Comparison of ENCODE assay signal across 7 cellular contexts in genomic region chr13:110108348-110109139, GRCh38.
A peak's percentile ranks its signal among the peaks of the same experiment; 100 is the strongest.
DNase-seq lines count a peak whose midpoint lies in the region; ATAC-seq and TF ChIP-seq lines count a peak whose summit lies in the region.

No MANE protein-coding gene starts in this region.

- intact Hi-C loops in head of caudate nucleus (cut with DNase I) = no loop called here
- intact Hi-C loops in posterior cingulate gyrus (cut with DNase I) = loop anchor here (5.0 to 10.0 kb wide), 2 partner anchors 314 to 1146 kb away; no protein-coding TSS in a partner anchor

- TF ChIP-seq CTCF in GM12875 (IDR thresholded peaks at IDR 0.05; ENCODE audit: borderline replicate concordance, insufficient read depth, low read depth, low read length) = peak; percentile 37; the same call in 1 of the 2 replicates

- DNase-seq in NCI-H1105 treated with DMSO at 0.1 percent for 48 hours (lab: John Stamatoyannopoulos, UW) (peak; percentile 82), UCSD-AML1 (lab: John Stamatoyannopoulos, UW; ENCODE audit: unreplicated experiment) (peak; percentile 52), head of caudate nucleus (peak; percentile 56 to 90 (median 76)), posterior cingulate gyrus (peak; percentile 70 to 98 (median 83))

- H3K4me3 ChIP-seq in GM12875 (ENCODE audit: low read depth, low read length) = no peak overlapping the region

- ATAC-seq in HG02870 (IDR thresholded peaks at IDR 0.05; ENCODE audit: unreplicated experiment) (no peak), GM19328 (IDR thresholded peaks at IDR 0.05; ENCODE audit: unreplicated experiment) (no peak)
